14 cellular contexts compared by ENCODE assay signal in genomic region chr17:19461139-19461538, GRCh38. TPM values are rescaled to one million over a fixed set of nuclear protein-coding genes. Genes with fewer than 3 reads are reported as not detected.
DNase-seq lines count a peak whose midpoint lies in the region; ATAC-seq and TF ChIP-seq lines count a peak whose summit lies in the region.
"Had no signal": no experiment of that assay in that cellular context is flagged by ENCODE, and none has a peak within 500 bp of the region (broad histone marks: within the 10 kb centered on the region; RNA-seq: fewer than 3 reads in every experiment).

No MANE protein-coding gene starts in this region.

- H3K4me1 ChIP-seq in HUES48 (ENCODE audit: control insufficient read depth, insufficient read depth, low read length) (peaks cover 62% of the 10 kb centered on the region), iPS-15b (ENCODE audit: control insufficient read depth, insufficient read depth, low read length) (peaks cover 50% of the 10 kb centered on the region), right atrium auricular region (peaks cover 0 to 7% of the 10 kb centered on the region in 2 donors)
- H3K4me1 ChIP-seq: Caco-2 had no signal

- no peaks in the 10 kb centered on the region for H3K27me3 ChIP-seq in HUES48 (ENCODE audit: control insufficient read depth, insufficient read depth, low read length)
- H3K27me3 ChIP-seq in iPS-15b (ENCODE audit: control insufficient read depth, insufficient read depth, low read length) = no peaks in the 10 kb centered on the region
- H3K27me3 ChIP-seq in right atrium auricular region = no peaks in the 10 kb centered on the region

- H3K9ac ChIP-seq in HUES48 (ENCODE audit: low read depth, low read length) = peak overlapping the region; percentile 49
- no peak overlapping the region for H3K9ac ChIP-seq in iPS-15b (ENCODE audit: low read depth, low read length)

- H3K9me3 ChIP-seq in HUES48 (ENCODE audit: control insufficient read depth, insufficient read depth, low read length) = no peaks in the 10 kb centered on the region
- H3K9me3 ChIP-seq in iPS-15b (ENCODE audit: control insufficient read depth, insufficient read depth, low read length) = no peaks in the 10 kb centered on the region
- H3K9me3 ChIP-seq in right atrium auricular region = no peaks in the 10 kb centered on the region
- H3K9me3 ChIP-seq: Caco-2 had no signal

- H3K27ac ChIP-seq in HUES48 (ENCODE audit: low read depth, low read length) (peak overlapping the region; percentile 99), temporal lobe (ENCODE audit: low read depth, low read length) (peak overlapping the region; percentile 33), right atrium auricular region (no peak overlapping the region)

- ATAC-seq in HG02885 (IDR thresholded peaks at IDR 0.05; ENCODE audit: poor library complexity, unreplicated experiment) (no peak), Right ventricle myocardium inferior (no peak)
- ATAC-seq: PC-3 had no signal

- DNase-seq in NCI-H526 (lab: John Stamatoyannopoulos, UW) = peak; percentile 40 to 73
- no peak for DNase-seq in right atrium auricular region (ENCODE audit: low spot score)
- no peak for DNase-seq in Right ventricle myocardium inferior (ENCODE audit: missing footprints)
- DNase-seq: activated CD4-positive, alpha-beta T cell treated with anti-CD3 and anti-CD28 coated beads, Interleukin-2, amount 50 U/mL, for 4 hours; activated naive CD4-positive, alpha-beta T cell treated with anti-CD3 and anti-CD28 coated beads for 36 hours; Caco-2; cerebellar nuclear complex; NCI-H2081 treated with DMSO at 0.1 percent for 48 hours; PC-3; T-helper 2 cell had no signal

- intact Hi-C loops in Right ventricle myocardium inferior (cut with DNase I) = no loop called here

- peak overlapping the region; percentile 12 for H3K4me3 ChIP-seq in HUES48 (ENCODE audit: low read depth, low read length)
- H3K4me3 ChIP-seq in iPS-15b (ENCODE audit: low read depth, low read length) = peak overlapping the region; percentile 35
- H3K4me3 ChIP-seq in right atrium auricular region = no peak overlapping the region

- no peaks in the 10 kb centered on the region for H3K36me3 ChIP-seq in HUES48 (ENCODE audit: control insufficient read depth, insufficient read depth, low read length)
- no peaks in the 10 kb centered on the region for H3K36me3 ChIP-seq in iPS-15b (ENCODE audit: control insufficient read depth, insufficient read depth, low read length)
- H3K36me3 ChIP-seq in right atrium auricular region = no peaks in the 10 kb centered on the region

- no peak for TF ChIP-seq CTCF in right atrium auricular region (IDR thresholded peaks at IDR 0.05)

RNA-seq across cellular contexts. Expression of gene RNF112, which starts 50.1 kb away (rescaled TPM):
- total RNA-seq in temporal lobe = 21.6 TPM
- total RNA-seq in right atrium auricular region = 1 to 10 TPM in 1 of 2 donors, under 1 TPM in 1; 0.67 to 1.2 TPM
- total RNA-seq in Right ventricle myocardium inferior = 3.5 TPM
- total RNA-seq: Caco-2 had no signal

Comparison
In these comparisons a context has a peak if more than half of its experiments do, and no peak if none do; other contexts are left out.
1. H3K27ac ChIP-seq: peak in HUES48 (single experiment) and temporal lobe (single experiment); none in right atrium auricular region (0 of 2).
2. H3K4me3 ChIP-seq: peak in HUES48 (single experiment) and iPS-15b (single experiment); none in right atrium auricular region (0 of 2).
3. DNase-seq: peak in NCI-H526 (2 of 2); none in right atrium auricular region (single experiment) and Right ventricle myocardium inferior (single experiment).